16 cellular contexts compared by ENCODE assay signal in the genomic region with DNA sequence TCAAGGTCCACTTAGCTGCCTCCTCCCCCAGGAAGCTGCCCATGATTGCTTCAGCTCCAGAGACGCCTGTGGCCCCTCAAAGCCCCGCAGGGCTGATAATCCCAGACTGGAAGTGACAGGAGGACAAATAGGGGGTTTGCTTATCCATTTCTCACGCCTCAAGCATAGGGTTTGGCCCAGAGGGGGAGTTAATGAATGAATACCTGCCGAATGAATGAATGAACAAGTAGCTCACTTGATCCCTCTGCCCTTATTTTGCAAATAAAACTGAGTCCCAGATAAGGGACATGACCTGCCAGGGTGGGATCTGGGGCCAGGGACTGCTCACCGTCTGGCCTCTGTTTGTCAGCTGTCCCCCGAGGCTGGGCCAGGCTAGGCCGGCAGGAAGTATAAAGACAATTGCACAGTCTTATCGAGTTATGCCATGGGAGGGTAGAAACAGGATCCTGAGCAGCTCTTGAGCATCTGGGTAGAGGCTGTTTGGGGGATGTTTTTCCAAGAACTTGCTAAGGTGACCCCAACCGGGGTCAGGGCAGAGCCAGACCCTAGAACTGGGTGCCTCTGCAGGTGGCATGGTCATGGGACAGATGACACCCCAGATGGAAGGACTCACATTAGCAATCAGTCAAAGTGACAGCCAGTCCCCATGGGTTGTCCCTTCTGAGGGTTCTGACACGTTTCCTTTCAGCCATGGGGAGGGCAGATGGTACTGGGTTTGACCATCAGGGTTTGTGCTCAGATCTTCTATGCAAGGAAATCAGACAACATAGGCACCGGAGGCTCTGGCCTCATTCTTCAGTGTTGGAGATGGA.
"Had no signal": no experiment of that assay in that cellular context is flagged by ENCODE, and none has a peak within 500 bp of the region (broad histone marks: within the 10 kb centered on the region; RNA-seq: fewer than 3 reads in every experiment).

No MANE protein-coding gene starts in this region.

- H3K27me3 ChIP-seq: gastroesophageal sphincter, pancreas, sigmoid colon, stomach had no signal

- ATAC-seq: activated CD4-positive, CD25-positive, alpha-beta regulatory T cell treated with anti-CD3 and anti-CD28 coated beads, Interleukin-2, amount 50 U/mL, for 24 hours; activated T-helper 17 cell treated with anti-CD3 and anti-CD28 coated beads, Interleukin-2, amount 50 U/mL, for 72 hours; gastroesophageal sphincter; pancreas; T-helper 17 cell had no signal

- H3K9me3 ChIP-seq: gastroesophageal sphincter, pancreas, sigmoid colon, stomach, thoracic aorta had no signal

- H3K27ac Mint-ChIP-seq: activated T-helper 17 cell treated with anti-CD3 and anti-CD28 coated beads, Interleukin-2, amount 50 U/mL, for 72 hours; T-helper 17 cell had no signal

- FAIRE-seq: astrocyte, islet of Langerhans, pancreas had no signal

- H3K9me3 Mint-ChIP-seq: activated T-helper 17 cell treated with anti-CD3 and anti-CD28 coated beads, Interleukin-2, amount 50 U/mL, for 72 hours; neural crest cell had no signal

- H3K4me1 ChIP-seq: pancreas had no signal

- H3K4me3 Mint-ChIP-seq: activated T-helper 17 cell treated with anti-CD3 and anti-CD28 coated beads, Interleukin-2, amount 50 U/mL, for 72 hours; neural crest cell; T-helper 17 cell had no signal

- DNase-seq: activated CD4-positive, alpha-beta T cell treated with anti-CD3 and anti-CD28 coated beads, Interleukin-2, amount 50 U/mL, for 1 hour; activated naive CD4-positive, alpha-beta T cell treated with Interleukin-2 at 50 U/mL for 16 hours; erythroblast; midbrain; sigmoid colon; stimulated activated CD4-positive, alpha-beta T cell treated with anti-CD3 and anti-CD28 coated beads, Interleukin-2, amount 100 ng/mL, for 24 hours; stomach; T-helper 17 cell had no signal

- H3K27me3 Mint-ChIP-seq: activated T-helper 17 cell treated with anti-CD3 and anti-CD28 coated beads, Interleukin-2, amount 50 U/mL, for 72 hours; T-helper 17 cell had no signal

- H3K36me3 ChIP-seq: gastroesophageal sphincter, pancreas, sigmoid colon, stomach, thoracic aorta had no signal

- H3K27ac ChIP-seq: gastroesophageal sphincter, pancreas, sigmoid colon, stomach, thoracic aorta had no signal

- H3K4me3 ChIP-seq: gastroesophageal sphincter, pancreas, sigmoid colon, stomach, thoracic aorta had no signal
